13 cellular contexts compared by ENCODE assay signal in the genomic region with DNA sequence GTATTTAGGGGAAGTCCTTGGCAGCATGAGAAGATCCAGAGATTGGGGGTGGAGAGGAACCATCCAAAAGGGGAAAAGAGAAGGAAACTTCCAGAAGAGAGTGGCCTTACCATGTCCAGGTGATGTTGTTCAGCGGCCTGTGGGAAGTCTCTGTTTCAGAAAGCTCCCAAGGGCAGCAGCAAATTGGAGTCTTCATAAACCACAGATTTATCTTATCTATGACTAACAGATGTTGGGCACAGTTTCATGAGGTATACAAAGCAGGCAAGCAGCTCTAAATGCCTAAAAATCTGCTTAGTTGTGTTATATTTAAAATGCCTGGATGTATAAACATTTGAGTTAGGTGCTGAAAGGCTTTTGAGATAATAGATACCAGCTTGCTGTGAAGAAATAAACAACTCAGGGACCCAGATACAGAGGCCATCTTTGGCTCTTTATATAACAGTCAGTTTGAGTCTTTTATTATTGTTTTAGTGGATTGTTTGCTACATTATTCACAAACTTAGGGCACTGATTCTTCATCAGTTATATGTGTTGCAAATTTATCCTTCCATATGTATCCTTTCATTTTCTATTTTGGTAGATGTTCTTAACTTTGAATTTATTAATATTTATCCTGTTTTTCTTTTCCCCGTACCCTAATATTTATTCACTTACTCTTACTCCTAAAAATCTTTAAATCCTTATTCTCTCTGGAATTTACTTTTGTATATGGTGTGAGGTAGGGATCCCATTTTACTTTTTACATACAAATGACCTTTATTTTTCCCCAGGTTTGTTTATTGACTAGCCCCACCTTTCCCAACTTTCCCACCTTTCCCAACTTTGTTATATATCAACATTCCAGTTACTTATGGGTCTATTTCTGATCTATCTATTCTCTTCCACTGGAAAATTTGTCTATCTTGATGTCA. TPM values are rescaled to one million over a fixed set of nuclear protein-coding genes. Genes with fewer than 3 reads are reported as not detected.
A peak's percentile ranks its signal among the peaks of the same experiment; 100 is the strongest.
DNase-seq lines count a peak whose midpoint lies in the region; ATAC-seq and TF ChIP-seq lines count a peak whose summit lies in the region.
"Had no signal": no experiment of that assay in that cellular context is flagged by ENCODE, and none has a peak within 500 bp of the region (broad histone marks: within the 10 kb centered on the region; RNA-seq: fewer than 3 reads in every experiment).

No MANE protein-coding gene starts in this region.

- H3K27ac Mint-ChIP-seq in Calu3 (ENCODE audit: unreplicated experiment), result peak overlapping the region; percentile 6
- H3K27ac Mint-ChIP-seq in naive thymus-derived CD8-positive, alpha-beta T cell, result peak overlapping the region; percentile 11 to 100 (median 100)
- H3K27ac Mint-ChIP-seq in H9, result no peak overlapping the region

- no peak overlapping the region for H2BK20ac ChIP-seq in H9 (ENCODE audit: low read depth, low read length, poor library complexity, severe bottlenecking)

- H3K18ac ChIP-seq in H9 (ENCODE audit: insufficient read length, low read depth, low read length), result no peak overlapping the region

- peaks cover 3% of the 10 kb centered on the region for H3K79me1 ChIP-seq in H9 (ENCODE audit: insufficient read depth, low read depth, low read length, poor library complexity, severe bottlenecking)

- intact Hi-C loops in Calu3 (cut with micrococcal nuclease; ENCODE audit: unreplicated experiment) (no loop called here), thyroid gland (cut with DNase I) (no loop called here)

- H3K23me2 ChIP-seq in H9 (ENCODE audit: insufficient read length, low read depth, low read length, poor library complexity, severe bottlenecking), result peaks cover 7% of the 10 kb centered on the region

- H3K27me3 ChIP-seq in H9 (ENCODE audit: insufficient read depth, low read length) (no peaks in the 10 kb centered on the region), thyroid gland (no peaks in the 10 kb centered on the region)

- H2BK120ac ChIP-seq in H9 (ENCODE audit: low read depth, low read length, poor library complexity, severe bottlenecking), result no peak overlapping the region

- H3K36me3 Mint-ChIP-seq in Calu3 (ENCODE audit: insufficient read depth, unreplicated experiment), result peaks cover 22% of the 10 kb centered on the region
- peaks cover 8 to 19% (median 11%) of the 10 kb centered on the region in 3 donors for H3K36me3 Mint-ChIP-seq in naive thymus-derived CD8-positive, alpha-beta T cell
- peaks cover 6 to 25% (median 23%) of the 10 kb centered on the region in 3 experiments for H3K36me3 Mint-ChIP-seq in H9 (ENCODE audit: insufficient read depth in 1 of 3, low read depth in 3 of 3)

- H4K8ac ChIP-seq in H9 (replicated peaks; ENCODE audit: insufficient read length, low read depth, low read length), result no peak overlapping the region

- H4K20me1 ChIP-seq in H9 (ENCODE audit: control insufficient read depth, insufficient read depth, insufficient read length), result no peaks in the 10 kb centered on the region

- H2AK5ac ChIP-seq in H9 (ENCODE audit: insufficient read length, low read length), result no peak overlapping the region

- DNase-seq in Calu3, result no peak
- DNase-seq in amniotic epithelial cell (ENCODE audit: low read depth), result peak; percentile 75
- no peak for DNase-seq in naive thymus-derived CD8-positive, alpha-beta T cell
- no peak for DNase-seq in H9
- no peak for DNase-seq in iPS-NIHi11 (ENCODE audit: low spot score)
- DNase-seq in thyroid gland, result no peak
- DNase-seq in NCI-H774 (lab: John Stamatoyannopoulos, UW), result no peak
- DNase-seq: activated T-cell treated with anti-CD3 and anti-CD28 coated beads, Interleukin-2, amount 50 U/mL, for 1 hour; caudate nucleus; left colon; NCI-H2029; PC-3 had no signal

- peaks cover 5% of the 10 kb centered on the region for H3K9me3 ChIP-seq in KOPT-K1 (ENCODE audit: insufficient read depth, low read length, poor library complexity, severe bottlenecking)
- no peaks in the 10 kb centered on the region for H3K9me3 ChIP-seq in H9 (ENCODE audit: control insufficient read depth, low read depth, low read length)
- H3K9me3 ChIP-seq in thyroid gland, result no peaks in the 10 kb centered on the region

- BruUV-seq in Calu3 (replicated peaks; lab: Mats Ljungman, UMichigan), result no TSS peak

- no peak for TF ChIP-seq POLR2A in thyroid gland (IDR thresholded peaks at IDR 0.05)

- CTCF ChIA-PET in Calu3 (lab: Charles Lee), result interaction anchor here (0.6 kb wide), 1 partner anchor 101 kb away, joined by 3 read pairs; no protein-coding TSS in a partner anchor

- H3K4me3 ChIP-seq in thyroid gland (replicated peaks in 1 of 3), result no peak overlapping the region

- H3K27ac ChIP-seq in KOPT-K1 (ENCODE audit: low read depth, low read length, poor library complexity, severe bottlenecking), result peak overlapping the region; percentile 71
- no peak overlapping the region for H3K27ac ChIP-seq in H9 (ENCODE audit: insufficient read length, low read depth, low read length)
- no peak overlapping the region for H3K27ac ChIP-seq in thyroid gland

- H3K79me2 ChIP-seq in H9 (ENCODE audit: insufficient read depth, low read length), result peaks cover 20% of the 10 kb centered on the region; the same call in 1 of the 2 replicates

- no peak overlapping the region for H3K14ac ChIP-seq in H9 (ENCODE audit: insufficient read depth, low read length)

- H2BK5ac ChIP-seq in H9 (ENCODE audit: insufficient read length, low read length), result no peak overlapping the region

- H4K5ac ChIP-seq in H9 (ENCODE audit: insufficient read length, low read depth, low read length), result no peak overlapping the region

- POLR2A ChIA-PET in naive thymus-derived CD8-positive, alpha-beta T cell (lab: Charles Lee), result interaction anchor here (1.5 to 5.5 kb wide), 2 partner anchors 10 to 21 kb away, joined by 3 to 63 read pairs; a partner anchor contains a TSS

- H3K36me3 ChIP-seq in KOPT-K1 (ENCODE audit: insufficient read depth, low read length), result peaks cover 7% of the 10 kb centered on the region
- H3K36me3 ChIP-seq in thyroid gland, result no peaks in the 10 kb centered on the region

- H3K4me1 Mint-ChIP-seq in Calu3 (ENCODE audit: low read depth, unreplicated experiment), result peaks cover 10% of the 10 kb centered on the region
- H3K4me1 Mint-ChIP-seq in naive thymus-derived CD8-positive, alpha-beta T cell, result peaks cover 13 to 32% (median 29%) of the 10 kb centered on the region in 4 donors
- H3K4me1 Mint-ChIP-seq in H9, result peaks cover 13 to 14% of the 10 kb centered on the region in 2 experiments

- H3K27me3 Mint-ChIP-seq in Calu3 (ENCODE audit: unreplicated experiment), result peaks cover 17% of the 10 kb centered on the region
- peaks cover 0 to 13% (median 4%) of the 10 kb centered on the region in 5 donors for H3K27me3 Mint-ChIP-seq in naive thymus-derived CD8-positive, alpha-beta T cell
- peaks cover 11% of the 10 kb centered on the region for H3K27me3 Mint-ChIP-seq in H9 (ENCODE audit: low read depth)

- no peaks in the 10 kb centered on the region for H3K4me1 ChIP-seq in H9 (ENCODE audit: insufficient read depth, low read length)
- H3K4me1 ChIP-seq in thyroid gland, result peaks cover 7 to 9% of the 10 kb centered on the region in 2 donors

- H3K4me3 Mint-ChIP-seq in Calu3 (ENCODE audit: low read depth, unreplicated experiment) (no peak overlapping the region), H9 (no peak overlapping the region; a peak in 1 of 5 replicates)
- H3K4me3 Mint-ChIP-seq in naive thymus-derived CD8-positive, alpha-beta T cell, result peak overlapping the region in 9 of 10 donors; percentile 16 to 100 (median 96)

- no peak overlapping the region for H2BK12ac ChIP-seq in H9 (ENCODE audit: insufficient read length, low read depth, low read length)

- no peak overlapping the region for H2BK15ac ChIP-seq in H9 (ENCODE audit: low read depth, low read length)

- no peak overlapping the region for H3K9ac ChIP-seq in H9 (ENCODE audit: extremely low read depth, insufficient read length, low read length)

- no peak overlapping the region for H3K4ac ChIP-seq in H9 (ENCODE audit: low read depth, low read length)

- no peak overlapping the region for H3K23ac ChIP-seq in H9 (ENCODE audit: insufficient read length, low read depth, low read length)

- H3K56ac ChIP-seq in H9 (ENCODE audit: insufficient read length, low read depth, low read length), result no peak overlapping the region

- WGBS in H9 (ENCODE audit: extremely low coverage, insufficient read length, low lambda C conversion rate), result no CpG with 5 or more reads among the region's 2 CpGs
- WGBS in thyroid gland, 2 donors, result 35 to 93% methylated on average over 1 to 2 of the region's 2 CpGs

- H4K91ac ChIP-seq in H9 (ENCODE audit: insufficient read length, low read depth, low read length), result no peak overlapping the region

- H3K4me2 ChIP-seq in H9 (ENCODE audit: insufficient read depth, insufficient read length, low read length), result no peak overlapping the region

- H3K9me3 Mint-ChIP-seq in Calu3 (ENCODE audit: low read depth, unreplicated experiment) (peaks cover 5% of the 10 kb centered on the region), H9 (peaks cover 21 to 22% of the 10 kb centered on the region in 2 experiments)
- H3K9me3 Mint-ChIP-seq in naive thymus-derived CD8-positive, alpha-beta T cell, result peaks cover 0 to 17% (median 9%) of the 10 kb centered on the region in 9 donors

- no peak for ATAC-seq in naive thymus-derived CD8-positive, alpha-beta T cell
- ATAC-seq: left colon, PC-3 had no signal

- no peak for TF ChIP-seq CTCF in Calu3 (IDR thresholded peaks at IDR 0.05; ENCODE audit: unreplicated experiment)
- TF ChIP-seq CTCF in H9 (conservative IDR thresholded peaks at IDR 0.05), result no peak
- no peak for TF ChIP-seq CTCF in thyroid gland (IDR thresholded peaks at IDR 0.05)

- H2AFZ ChIP-seq in H9 (ENCODE audit: low read length), result no peak overlapping the region

- H3T11ph ChIP-seq in H9 (ENCODE audit: low read length), result no peak overlapping the region

RNA-seq across cellular contexts. Expression of a gene that starts 21.4 kb away (rescaled TPM):
- total RNA-seq in Calu3 (2022), result 298 and 388 TPM in 2 replicates
- total RNA-seq in naive thymus-derived CD8-positive, alpha-beta T cell, result 100 to 1,000 TPM; 219 to 251 TPM
- polyA plus RNA-seq in naive thymus-derived CD8-positive, alpha-beta T cell, result 100 to 1,000 TPM in 2 of 3 donors, 10 to 100 TPM in 1; 93.2 to 132 (median 115) TPM
- 228 and 236 TPM in 2 replicates for total RNA-seq in H9 (2021)
- 100 to 1,000 TPM in 2 of 4 donors, 10 to 100 TPM in 2; 89.1 to 168 (median 114) TPM for total RNA-seq in thyroid gland

Comparison
In these comparisons a context has a peak if more than half of its experiments do, and no peak if none do; other contexts are left out.
1. H3K27ac Mint-ChIP-seq: peak in Calu3 (single experiment) and naive thymus-derived CD8-positive, alpha-beta T cell (10 of 10); none in H9 (0 of 3).
2. H3K4me3 Mint-ChIP-seq: peak in naive thymus-derived CD8-positive, alpha-beta T cell (9 of 10); none in Calu3 (single experiment) and H9 (0 of 2).